ENCODE assay signal across 14 cellular contexts in the genomic region with DNA sequence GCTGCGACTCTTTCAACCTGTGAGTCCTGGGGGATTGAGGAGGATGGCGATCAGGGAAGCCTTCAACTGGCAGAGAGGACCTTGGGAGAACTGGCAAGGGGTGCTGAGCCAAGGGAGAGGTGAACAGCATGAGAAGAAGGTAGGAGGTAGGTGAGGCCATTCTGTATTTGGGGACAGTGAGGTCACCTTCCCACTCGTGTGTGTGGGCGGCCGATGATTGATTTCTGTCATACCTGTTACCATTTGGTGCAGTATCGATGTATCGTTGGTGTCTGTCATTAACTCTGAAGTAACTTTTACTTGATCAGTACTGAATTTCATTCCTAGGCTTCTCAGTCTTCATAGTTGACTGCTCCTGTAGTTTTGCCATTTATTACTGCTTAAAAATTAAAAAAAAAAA. TPM values are rescaled to one million over a fixed set of nuclear protein-coding genes. Genes with fewer than 3 reads are reported as not detected.
DNase-seq lines count a peak whose midpoint lies in the region; TF ChIP-seq lines count a peak whose summit lies in the region.
"Had no signal": no experiment of that assay in that cellular context is flagged by ENCODE, and none has a peak within 500 bp of the region (broad histone marks: within the 10 kb centered on the region; RNA-seq: fewer than 3 reads in every experiment).

No MANE protein-coding gene starts in this region.

- no peak overlapping the region for H2BK5ac ChIP-seq in H9 (ENCODE audit: insufficient read length, low read length)

- H2BK20ac ChIP-seq in H9 (ENCODE audit: low read depth, low read length, poor library complexity, severe bottlenecking), result no peak overlapping the region

- in situ Hi-C loops in GM23248 (cut with MboI), result no loop called here

- H3K4me3 ChIP-seq in GM23248, result no peak overlapping the region
- H3K4me3 ChIP-seq: gastroesophageal sphincter, PC-9, suprapubic skin had no signal

- no peak overlapping the region for H3K23ac ChIP-seq in H9 (ENCODE audit: insufficient read length, low read depth, low read length)

- H3K27me3 Mint-ChIP-seq in CD14-positive monocyte (ENCODE audit: low read depth in 3 of 3), result peaks cover 0 to 2% (median 2%) of the 10 kb centered on the region in 3 donors
- peaks cover 35% of the 10 kb centered on the region for H3K27me3 Mint-ChIP-seq in H9 (ENCODE audit: low read depth)
- no peaks in the 10 kb centered on the region for H3K27me3 Mint-ChIP-seq in activated naive CD4-positive, alpha-beta T cell treated with anti-CD3 and anti-CD28 coated beads, Interleukin-2, amount 50 U/mL, for 24 hours

- H3K4me3 Mint-ChIP-seq in CD14-positive monocyte (no peak overlapping the region), H9 (no peak overlapping the region)
- peak overlapping the region; percentile 55 for H3K4me3 Mint-ChIP-seq in activated naive CD4-positive, alpha-beta T cell treated with anti-CD3 and anti-CD28 coated beads, Interleukin-2, amount 50 U/mL, for 24 hours
- H3K4me3 Mint-ChIP-seq: WTC11 had no signal

- no CpG with 5 or more reads among the region's 7 CpGs for WGBS in H9 (ENCODE audit: extremely low coverage, insufficient read length, low lambda C conversion rate)
- WGBS in GM23248 (ENCODE audit: low coverage in 1 of 2, low lambda C conversion rate in 2 of 2, missing lambda C conversion rate in 2 of 2), 2 experiments, result 85 to 94% methylated on average over 7 of the region's 7 CpGs

- H3T11ph ChIP-seq in H9 (ENCODE audit: low read length), result no peak overlapping the region

- no peaks in the 10 kb centered on the region for H4K20me1 ChIP-seq in H9 (ENCODE audit: control insufficient read depth, insufficient read depth, insufficient read length)
- no peaks in the 10 kb centered on the region for H4K20me1 ChIP-seq in GM23248 (ENCODE audit: insufficient read depth)

- H3K27ac ChIP-seq in H9 (ENCODE audit: insufficient read length, low read depth, low read length), result no peak overlapping the region
- H3K27ac ChIP-seq in GM23248, result no peak overlapping the region
- H3K27ac ChIP-seq: gastroesophageal sphincter, PC-9 had no signal

- H3K4me1 ChIP-seq in H9 (ENCODE audit: insufficient read depth, low read length), result peaks cover 1% of the 10 kb centered on the region
- peaks cover 5% of the 10 kb centered on the region; the same call in 1 of the 2 replicates for H3K4me1 ChIP-seq in GM23248 (ENCODE audit: insufficient read depth)

- H2AFZ ChIP-seq in H9 (ENCODE audit: low read length) (no peak overlapping the region), GM23248 (no peak overlapping the region)
- H2AFZ ChIP-seq: PC-9 had no signal

- H3K4ac ChIP-seq in H9 (ENCODE audit: low read depth, low read length), result no peak overlapping the region

- no peak overlapping the region for H3K18ac ChIP-seq in H9 (ENCODE audit: insufficient read length, low read depth, low read length)

- H3K9ac ChIP-seq in H9 (ENCODE audit: extremely low read depth, insufficient read length, low read length) (no peak overlapping the region), GM23248 (no peak overlapping the region)

- peak overlapping the region in 4 of 7 donors; percentile 9 to 76 (median 44) for H3K27ac Mint-ChIP-seq in CD14-positive monocyte
- peak overlapping the region in 2 of 3 experiments; percentile 36 to 41; a peak in 2 of 7 replicates for H3K27ac Mint-ChIP-seq in H9
- peak overlapping the region; percentile 62 for H3K27ac Mint-ChIP-seq in activated naive CD4-positive, alpha-beta T cell treated with anti-CD3 and anti-CD28 coated beads, Interleukin-2, amount 50 U/mL, for 24 hours
- H3K27ac Mint-ChIP-seq: WTC11 had no signal

- H3K4me1 Mint-ChIP-seq in CD14-positive monocyte (peaks cover 60% of the 10 kb centered on the region), H9 (peaks cover 46 to 50% of the 10 kb centered on the region in 2 experiments)
- peaks cover 62% of the 10 kb centered on the region for H3K4me1 Mint-ChIP-seq in activated naive CD4-positive, alpha-beta T cell treated with anti-CD3 and anti-CD28 coated beads, Interleukin-2, amount 50 U/mL, for 24 hours

- no peak overlapping the region for H2BK120ac ChIP-seq in H9 (ENCODE audit: low read depth, low read length, poor library complexity, severe bottlenecking)

- H3K27me3 ChIP-seq in H9 (ENCODE audit: insufficient read depth, low read length) (peaks cover 9% of the 10 kb centered on the region; the same call in 1 of the 2 replicates), GM23248 (replicated peaks; ENCODE audit: insufficient read depth) (peaks cover 4% of the 10 kb centered on the region; the same call in 1 of the 2 replicates)
- H3K27me3 ChIP-seq: suprapubic skin had no signal

- H3K79me1 ChIP-seq in H9 (ENCODE audit: insufficient read depth, low read depth, low read length, poor library complexity, severe bottlenecking), result no peaks in the 10 kb centered on the region

- H3K9me3 Mint-ChIP-seq in CD14-positive monocyte (peaks cover 0 to 4% (median 2%) of the 10 kb centered on the region in 7 donors), H9 (no peaks in the 10 kb centered on the region; a peak in 2 of 5 replicates)
- H3K9me3 Mint-ChIP-seq in activated naive CD4-positive, alpha-beta T cell treated with anti-CD3 and anti-CD28 coated beads, Interleukin-2, amount 50 U/mL, for 24 hours, result no peaks in the 10 kb centered on the region

- intact Hi-C loops in CD14-positive monocyte (cut with micrococcal nuclease), result no loop called here

- peaks cover 18% of the 10 kb centered on the region for H3K23me2 ChIP-seq in H9 (ENCODE audit: insufficient read length, low read depth, low read length, poor library complexity, severe bottlenecking)

- no peak overlapping the region for H2AK5ac ChIP-seq in H9 (ENCODE audit: insufficient read length, low read length)

- H4K8ac ChIP-seq in H9 (replicated peaks; ENCODE audit: insufficient read length, low read depth, low read length), result no peak overlapping the region

- H3K36me3 ChIP-seq in GM23248 (ENCODE audit: low read depth), result no peaks in the 10 kb centered on the region
- H3K36me3 ChIP-seq: gastroesophageal sphincter, suprapubic skin had no signal

- no peaks in the 10 kb centered on the region for H3K9me3 ChIP-seq in H9 (ENCODE audit: control insufficient read depth, low read depth, low read length)
- no peaks in the 10 kb centered on the region for H3K9me3 ChIP-seq in GM23248 (ENCODE audit: low read depth)
- H3K9me3 ChIP-seq: gastroesophageal sphincter, suprapubic skin had no signal

- H4K91ac ChIP-seq in H9 (ENCODE audit: insufficient read length, low read depth, low read length), result no peak overlapping the region

- H2BK12ac ChIP-seq in H9 (ENCODE audit: insufficient read length, low read depth, low read length), result no peak overlapping the region

- DNase-seq in CD14-positive monocyte (ENCODE audit: low spot score), result no peak
- no peak for DNase-seq in H9
- DNase-seq in stimulated activated CD4-positive, alpha-beta T cell treated with anti-CD3 and anti-CD28 coated beads, Interleukin-15, amount 100 ng/mL, for 24 hours, result peak; percentile 70
- no peak for DNase-seq in DMS153 (lab: John Stamatoyannopoulos, UW)
- no peak for DNase-seq in GM10266 (ENCODE audit: extremely low spot score)
- DNase-seq in GM23248, result no peak
- DNase-seq in SHP77 (lab: John Stamatoyannopoulos, UW), result no peak
- DNase-seq: NCI-H146, PC-9, right cardiac atrium had no signal

- H4K5ac ChIP-seq in H9 (ENCODE audit: insufficient read length, low read depth, low read length), result no peak overlapping the region

- H3K36me3 Mint-ChIP-seq in CD14-positive monocyte (peaks cover 8 to 12% of the 10 kb centered on the region in 2 donors), H9 (ENCODE audit: insufficient read depth in 1 of 3, low read depth in 3 of 3) (peaks cover 0 to 3% (median 1%) of the 10 kb centered on the region in 3 experiments; a peak in 2 of 7 replicates)
- peaks cover 2% of the 10 kb centered on the region for H3K36me3 Mint-ChIP-seq in activated naive CD4-positive, alpha-beta T cell treated with anti-CD3 and anti-CD28 coated beads, Interleukin-2, amount 50 U/mL, for 24 hours
- H3K36me3 Mint-ChIP-seq: WTC11 had no signal

- peaks cover 10% of the 10 kb centered on the region; the same call in 1 of the 2 replicates for H3F3A ChIP-seq in GM23248 (ENCODE audit: insufficient read depth)

- no peak overlapping the region for H3K14ac ChIP-seq in H9 (ENCODE audit: insufficient read depth, low read length)

- TF ChIP-seq CTCF in CD14-positive monocyte (IDR thresholded peaks at IDR 0.05) (no peak), H9 (conservative IDR thresholded peaks at IDR 0.05) (no peak), GM10266 (IDR thresholded peaks at IDR 0.05; ENCODE audit: control insufficient read depth, insufficient read depth, low read depth, missing control alignments) (no peak)

- no peak overlapping the region for H3K56ac ChIP-seq in H9 (ENCODE audit: insufficient read length, low read depth, low read length)

- H3K79me2 ChIP-seq in H9 (ENCODE audit: insufficient read depth, low read length), result no peaks in the 10 kb centered on the region
- H3K79me2 ChIP-seq in GM23248 (ENCODE audit: insufficient read depth), result no peaks in the 10 kb centered on the region

- no peaks in the 10 kb centered on the region for H3K9me2 ChIP-seq in GM23248 (ENCODE audit: insufficient read depth)

- H3K4me2 ChIP-seq in H9 (ENCODE audit: insufficient read depth, insufficient read length, low read length) (no peak overlapping the region), GM23248 (ENCODE audit: unreplicated experiment) (no peak overlapping the region)
- H3K4me2 ChIP-seq: PC-9 had no signal

- no peak overlapping the region for H2BK15ac ChIP-seq in H9 (ENCODE audit: low read depth, low read length)

RNA-seq across cellular contexts. Expression of a gene that starts 3.8 kb away (rescaled TPM):
- polyA plus RNA-seq in CD14-positive monocyte (10 to 100 TPM; 15.5 to 19.2 TPM), GM23248 (2016; fragmentation: Nextera tagmentation; extraction: Ambion mirVana) (5.0 and 5.6 TPM in 2 replicates)
- total RNA-seq in H9 (2021), result 3.5 and 3.6 TPM in 2 replicates
- 2.8 and 9.1 TPM in 2 replicates for total RNA-seq in GM23248 (2014; rRNA removed; shearing (Covaris generic))

RNA-seq across cellular contexts. Expression of a gene that starts 4.2 kb away (rescaled TPM):
- polyA plus RNA-seq in CD14-positive monocyte (10 to 100 TPM; 12.3 to 14.0 TPM), GM23248 (2016; fragmentation: Nextera tagmentation; extraction: Ambion mirVana) (0.16 and 0.30 TPM in 2 replicates)
- 0.24 and 0.33 TPM in 2 replicates for total RNA-seq in H9 (2021)
- total RNA-seq in GM23248 (2014; rRNA removed; shearing (Covaris generic)), result 0.13 and 0.32 TPM in 2 replicates

RNA-seq across cellular contexts. Expression of a gene that starts 47.2 kb away (rescaled TPM):
- polyA plus RNA-seq in CD14-positive monocyte, result 10 to 100 TPM; 67.2 to 67.6 TPM
- 82.6 and 97.7 TPM in 2 replicates for total RNA-seq in H9 (2021)
- total RNA-seq in GM23248 (2014; rRNA removed; shearing (Covaris generic)), result 81.6 and 96.7 TPM in 2 replicates
- 117 and 120 TPM in 2 replicates for polyA plus RNA-seq in GM23248 (2016; fragmentation: Nextera tagmentation; extraction: Ambion mirVana)
